Comparison of ENCODE assay signal across 26 cellular contexts in the genomic region with DNA sequence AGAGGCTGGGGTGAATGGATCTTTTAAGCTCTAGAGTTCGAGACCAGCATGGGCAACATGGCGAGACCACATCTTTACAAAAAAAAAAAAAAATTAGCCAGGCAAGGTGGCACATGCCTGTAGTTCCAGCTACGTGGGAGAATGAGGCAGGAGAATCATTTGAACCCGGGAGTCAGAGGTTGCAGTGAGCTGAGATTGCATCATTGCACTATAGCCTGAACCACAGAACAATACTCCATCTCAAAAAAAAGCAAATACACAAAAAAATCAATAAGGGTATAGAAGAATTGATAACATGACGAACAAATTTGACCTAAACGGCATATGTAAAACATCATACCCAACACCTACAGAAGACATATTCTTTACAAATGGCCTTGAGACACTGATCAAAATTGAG.
"Had no signal": no experiment of that assay in that cellular context is flagged by ENCODE, and none has a peak within 500 bp of the region (broad histone marks: within the 10 kb centered on the region; RNA-seq: fewer than 3 reads in every experiment).

No MANE protein-coding gene starts in this region.

- H3K27ac ChIP-seq: colonic mucosa, coronary artery, dorsolateral prefrontal cortex, epithelial cell of prostate, esophagus muscularis mucosa, esophagus squamous epithelium, foreskin keratinocyte, gastrocnemius medialis, gastroesophageal sphincter, heart left ventricle, heart right ventricle had no signal

- H3K4me3 Mint-ChIP-seq: dendritic cell treated with granulocyte-macrophage colony-stimulating factor and Interleukin-4, amounts not matched to agents 40 ng/mL and 50 ng/mL, for 4 days; effector memory CD8-positive, alpha-beta T cell; endodermal cell had no signal

- H3K27me3 ChIP-seq: colonic mucosa, dorsolateral prefrontal cortex, esophagus muscularis mucosa, esophagus squamous epithelium, foreskin keratinocyte, gastrocnemius medialis, gastroesophageal sphincter, heart left ventricle, heart right ventricle had no signal

- ATAC-seq: effector memory CD8-positive, alpha-beta T cell; esophagus mucosa; foreskin keratinocyte; gastrocnemius medialis; gastroesophageal sphincter; heart left ventricle; heart right ventricle had no signal

- H3K4me1 Mint-ChIP-seq: endodermal cell had no signal

- H3K27me3 Mint-ChIP-seq: dendritic cell treated with granulocyte-macrophage colony-stimulating factor and Interleukin-4, amounts not matched to agents 40 ng/mL and 50 ng/mL, for 4 days; effector memory CD8-positive, alpha-beta T cell had no signal

- H3K27ac Mint-ChIP-seq: dendritic cell treated with granulocyte-macrophage colony-stimulating factor and Interleukin-4, amounts not matched to agents 40 ng/mL and 50 ng/mL, for 4 days; effector memory CD8-positive, alpha-beta T cell; endodermal cell had no signal

- DNase-seq: colonic mucosa; cortex of kidney; dermis blood vessel endothelial cell; dorsolateral prefrontal cortex; effector CD4-positive, alpha-beta T cell; effector CD8-positive, alpha-beta T cell; effector memory CD4-positive, alpha-beta T cell; effector memory CD8-positive, alpha-beta T cell; endodermal cell; erythroblast; esophagus squamous epithelium; foreskin fibroblast; foreskin keratinocyte; foreskin melanocyte; gastrocnemius medialis; glutamatergic neuron; head of caudate nucleus; heart left ventricle; heart right ventricle had no signal

- H3K4me3 ChIP-seq: colonic mucosa, coronary artery, dorsolateral prefrontal cortex, esophagus muscularis mucosa, esophagus squamous epithelium, gastrocnemius medialis, gastroesophageal sphincter, heart left ventricle, heart right ventricle had no signal

- H3K36me3 ChIP-seq: colonic mucosa, esophagus muscularis mucosa, esophagus squamous epithelium, gastrocnemius medialis, gastroesophageal sphincter, heart left ventricle, heart right ventricle had no signal

- H3K9me3 ChIP-seq: colonic mucosa, esophagus muscularis mucosa, esophagus squamous epithelium, gastrocnemius medialis, gastroesophageal sphincter, heart left ventricle, heart right ventricle had no signal

- H3K9me3 Mint-ChIP-seq: dendritic cell treated with granulocyte-macrophage colony-stimulating factor and Interleukin-4, amounts not matched to agents 40 ng/mL and 50 ng/mL, for 4 days; endodermal cell had no signal

- H3K4me1 ChIP-seq: colonic mucosa, foreskin keratinocyte, gastrocnemius medialis, heart left ventricle had no signal

- FAIRE-seq: endothelial cell of umbilical vein had no signal
